ENCODE assay signal across 10 cellular contexts in the genomic region with DNA sequence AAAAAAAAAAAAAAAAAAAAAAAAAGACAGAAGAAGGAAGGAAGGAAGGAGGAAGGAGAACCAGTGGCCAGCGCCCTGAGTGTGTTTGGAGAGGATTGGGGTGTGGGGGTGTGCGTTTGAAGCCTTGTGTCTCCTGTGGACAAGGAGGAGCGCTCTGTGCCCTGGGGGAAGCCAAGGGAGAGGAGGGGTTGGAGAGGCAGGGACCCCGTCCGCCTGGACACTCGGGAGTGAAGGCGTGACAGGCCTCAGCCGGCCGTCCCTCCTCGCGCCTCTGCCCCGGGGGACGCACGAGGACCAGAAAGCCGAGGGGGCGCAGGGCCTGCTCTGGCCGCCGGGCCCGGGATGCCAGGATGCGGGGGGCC. TPM values are rescaled to one million over a fixed set of nuclear protein-coding genes. Genes with fewer than 3 reads are reported as not detected.
DNase-seq lines count a peak whose midpoint lies in the region; ATAC-seq, FAIRE-seq and TF ChIP-seq lines count a peak whose summit lies in the region.
"Had no signal": no experiment of that assay in that cellular context is flagged by ENCODE, and none has a peak within 500 bp of the region (broad histone marks: within the 10 kb centered on the region; RNA-seq: fewer than 3 reads in every experiment).

No MANE protein-coding gene starts in this region.

- TF ChIP-seq CTCF in Calu3 (IDR thresholded peaks at IDR 0.05; ENCODE audit: unreplicated experiment) (no peak), bronchial epithelial cell (IDR thresholded peaks at IDR 0.05; ENCODE audit: insufficient read depth, low read length, severe bottlenecking) (no peak), mucosa of descending colon (IDR thresholded peaks at IDR 0.05) (no peak)

- ATAC-seq in HG03432 (IDR thresholded peaks at IDR 0.05; ENCODE audit: unreplicated experiment) (peak; percentile 10), mucosa of descending colon (peak; percentile 3), HG02840 (IDR thresholded peaks at IDR 0.05; ENCODE audit: low FRiP score, unreplicated experiment) (no peak), HG03439 (IDR thresholded peaks at IDR 0.05; ENCODE audit: unreplicated experiment) (no peak)
- ATAC-seq: HCT116 had no signal

- intact Hi-C loops in Calu3 (cut with micrococcal nuclease; ENCODE audit: unreplicated experiment) (no loop called here), mucosa of descending colon (cut with DNase I, micrococcal nuclease) (loop anchor here in 1 of 2 donors (10.0 kb wide), 1 partner anchor 256 kb away; no protein-coding TSS in a partner anchor)

- H3K36me3 ChIP-seq in bronchial epithelial cell (ENCODE audit: control insufficient read depth, insufficient read depth, low read length) (no peaks in the 10 kb centered on the region), mucosa of descending colon (ENCODE audit: low read depth) (no peaks in the 10 kb centered on the region)

- FAIRE-seq in bronchial epithelial cell (lab: Jason Lieb, UNC), result no peak
- FAIRE-seq: endometrium had no signal

- CTCF ChIA-PET in Calu3 (lab: Charles Lee), result interaction anchor here (0.6 to 0.8 kb wide), 3 partner anchors 35 to 256 kb away, joined by 3 to 8 read pairs (median 4); no protein-coding TSS in a partner anchor

- no peaks in the 10 kb centered on the region for H3K27me3 Mint-ChIP-seq in Calu3 (ENCODE audit: unreplicated experiment)

- peaks cover 27% of the 10 kb centered on the region for H3K36me3 Mint-ChIP-seq in Calu3 (ENCODE audit: insufficient read depth, unreplicated experiment)

- H3K9me3 Mint-ChIP-seq in Calu3 (ENCODE audit: low read depth, unreplicated experiment), result peaks cover 4% of the 10 kb centered on the region

- peak overlapping the region; percentile 59 for H3K4me3 Mint-ChIP-seq in Calu3 (ENCODE audit: low read depth, unreplicated experiment)

- no TSS peak for BruUV-seq in Calu3 (replicated peaks; lab: Mats Ljungman, UMichigan)

- peak overlapping the region; percentile 66 for H3K27ac Mint-ChIP-seq in Calu3 (ENCODE audit: unreplicated experiment)

- no peak for DNase-seq in Calu3
- no peak for DNase-seq in bronchial epithelial cell (ENCODE audit: low read depth)
- peak in 2 of 3 donors; percentile 35 to 70 for DNase-seq in mucosa of descending colon
- DNase-seq in NCI-H1048 (lab: John Stamatoyannopoulos, UW), result no peak
- DNase-seq in NCI-H187 treated with DMSO at 0.1 percent for 48 hours (lab: John Stamatoyannopoulos, UW), result no peak

- H3K4me1 ChIP-seq in mucosa of descending colon (ENCODE audit: low read depth), result peaks cover 29% of the 10 kb centered on the region

- H3K9me3 ChIP-seq in mucosa of descending colon, result no peaks in the 10 kb centered on the region

- H3K4me3 ChIP-seq in bronchial epithelial cell (ENCODE audit: low read depth, low read length) (peak overlapping the region; percentile 28), mucosa of descending colon (no peak overlapping the region)

- H3K27me3 ChIP-seq in bronchial epithelial cell (ENCODE audit: control insufficient read depth, insufficient read depth, low read length), result no peaks in the 10 kb centered on the region

- H3K4me1 Mint-ChIP-seq in Calu3 (ENCODE audit: low read depth, unreplicated experiment), result peaks cover 32% of the 10 kb centered on the region

RNA-seq across cellular contexts. Expression of gene SERTAD2, which starts 44.9 kb away (rescaled TPM):
- 19.2 and 19.4 TPM in 2 replicates for total RNA-seq in Calu3 (2022)
- 4.2 and 9.0 TPM in 2 replicates for total RNA-seq in bronchial epithelial cell
- 10 to 100 TPM; 17.3 to 20.6 (median 20.6) TPM for total RNA-seq in mucosa of descending colon

Comparison
In these comparisons a context has a peak if more than half of its experiments do, and no peak if none do; other contexts are left out.
1. DNase-seq: peak in mucosa of descending colon (2 of 3); none in Calu3 (single experiment), bronchial epithelial cell (single experiment), NCI-H1048 (single experiment) and NCI-H187 treated with DMSO at 0.1 percent for 48 hours (single experiment).
2. ATAC-seq: peak in HG03432 (single experiment) and mucosa of descending colon (single experiment); none in HG02840 (single experiment) and HG03439 (single experiment).